Comparison of ENCODE assay signal across 35 cellular contexts in genomic region chr2:108257757-108258331, GRCh38. TPM values are rescaled to one million over a fixed set of nuclear protein-coding genes. Genes with fewer than 3 reads are reported as not detected.
A peak's percentile ranks its signal among the peaks of the same experiment; 100 is the strongest.
DNase-seq lines count a peak whose midpoint lies in the region; ATAC-seq, FAIRE-seq and TF ChIP-seq lines count a peak whose summit lies in the region.
"Had no signal": no experiment of that assay in that cellular context is flagged by ENCODE, and none has a peak within 500 bp of the region (broad histone marks: within the 10 kb centered on the region; RNA-seq: fewer than 3 reads in every experiment).

No MANE protein-coding gene starts in this region.

- H3K79me2 ChIP-seq in HepG2 (ENCODE audit: insufficient read depth, low read length): no peaks in the 10 kb centered on the region

- no peak overlapping the region for H3K4me3 ChIP-seq in epithelial cell of esophagus (ENCODE audit: low read length)
- no peak overlapping the region for H3K4me3 ChIP-seq in HepG2 (replicated peaks in 1 of 3; ENCODE audit: insufficient read depth in 1 of 3, low read depth in 2 of 3, low read length in 3 of 3)
- H3K4me3 ChIP-seq in H7 (ENCODE audit: insufficient read depth, low read depth, low read length): no peak overlapping the region
- H3K4me3 ChIP-seq: left ventricle myocardium inferior, Peyer's patch, SJCRH30, thoracic aorta had no signal

- H3K9ac ChIP-seq in HepG2 (ENCODE audit: insufficient read depth, low read depth, low read length): no peak overlapping the region

- BruUV-seq in HepG2 (replicated peaks; lab: Mats Ljungman, UMichigan): no TSS peak

- H3K9me3 ChIP-seq in HepG2 (ENCODE audit: low read length): no peaks in the 10 kb centered on the region
- H3K9me3 ChIP-seq: left ventricle myocardium inferior, Peyer's patch, SJCRH30, thoracic aorta had no signal

- no peaks in the 10 kb centered on the region for H3K27me3 Mint-ChIP-seq in activated T-helper 1 cell treated with anti-CD3 and anti-CD28 coated beads, Interleukin-12 subunit alpha, Interleukin-12 subunit beta, Interleukin-2, Interleukin-4 antibody, amounts not matched to agents 30 ng/mL and 10 ng/mL and 1 ng/mL, durations not matched to agents 14 hours and 24 hours and 36 hours (ENCODE audit: insufficient read depth)

- TF ChIP-seq CTCF in epithelial cell of esophagus (IDR thresholded peaks at IDR 0.05; ENCODE audit: insufficient read depth, low read depth, low read length, missing control alignments) (no peak), HepG2 (CRISPR knock-in tag; IDR thresholded peaks at IDR 0.05) (no peak)

- no peak for TF ChIP-seq RAD21 in HepG2 (CRISPR knock-in tag; IDR thresholded peaks at IDR 0.05)

- POLR2A ChIA-PET in HepG2 (lab: Yijun Ruan, JAX): no interaction called here

- H3K4me2 ChIP-seq in HepG2 (ENCODE audit: low read depth, low read length): no peak overlapping the region

- in situ Hi-C loops in HepG2 (cut with HindIII; ENCODE audit: extremely low pct_ligation_motif_present, low pct_unique_long_range_greater_than_20kb): no loop called here

- H3K27me3 ChIP-seq in HepG2 (ENCODE audit: control insufficient read depth in 1 of 2, insufficient read depth in 2 of 2, low read length in 2 of 2) (no peaks in the 10 kb centered on the region), H7 (ENCODE audit: control insufficient read depth, insufficient read depth, low read length) (no peaks in the 10 kb centered on the region)
- H3K27me3 ChIP-seq: Peyer's patch, SJCRH30 had no signal

- 5% methylated on average over 3 of the region's 3 CpGs for WGBS in HepG2 (ENCODE audit: low lambda C conversion rate)

- TF ChIP-seq POLR2A in HepG2 (IDR thresholded peaks at IDR 0.05; ENCODE audit: insufficient read depth in 1 of 2, low read depth in 2 of 2, low read length in 2 of 2): no peak

- ATAC-seq in HepG2: peak; percentile 80
- no peak for ATAC-seq in HG02798 (IDR thresholded peaks at IDR 0.05; ENCODE audit: poor library complexity, unreplicated experiment)
- ATAC-seq in GM19452 (IDR thresholded peaks at IDR 0.05; ENCODE audit: unreplicated experiment): no peak
- ATAC-seq: activated CD4-positive, alpha-beta T cell treated with anti-CD3 and anti-CD28 coated beads for 36 hours; naive thymus-derived CD8-positive, alpha-beta T cell had no signal

- no peaks in the 10 kb centered on the region for H3K36me3 ChIP-seq in HepG2 (replicated peaks in 1 of 2; ENCODE audit: control insufficient read depth in 1 of 2, insufficient read depth in 2 of 2, low read length in 2 of 2)
- no peaks in the 10 kb centered on the region for H3K36me3 ChIP-seq in H7 (replicated peaks; ENCODE audit: control insufficient read depth, insufficient read depth, low read length)
- H3K36me3 ChIP-seq: left ventricle myocardium inferior, Peyer's patch, SJCRH30, thoracic aorta had no signal

- H3K9me3 Mint-ChIP-seq in activated T-helper 1 cell treated with anti-CD3 and anti-CD28 coated beads, Interleukin-12 subunit alpha, Interleukin-12 subunit beta, Interleukin-2, Interleukin-4 antibody, amounts not matched to agents 30 ng/mL and 10 ng/mL and 1 ng/mL, durations not matched to agents 14 hours and 24 hours and 36 hours: no peaks in the 10 kb centered on the region
- H3K9me3 Mint-ChIP-seq: activated naive CD4-positive, alpha-beta T cell treated with anti-CD3 and anti-CD28 coated beads, Interleukin-2, amount 50 U/mL, for 24 hours; dendritic cell treated with granulocyte-macrophage colony-stimulating factor and Interleukin-4, amounts not matched to agents 40 ng/mL and 50 ng/mL, for 4 days; mesothelial cell of epicardium; naive thymus-derived CD8-positive, alpha-beta T cell had no signal

- no peaks in the 10 kb centered on the region for H3K36me3 Mint-ChIP-seq in activated T-helper 1 cell treated with anti-CD3 and anti-CD28 coated beads, Interleukin-12 subunit alpha, Interleukin-12 subunit beta, Interleukin-2, Interleukin-4 antibody, amounts not matched to agents 30 ng/mL and 10 ng/mL and 1 ng/mL, durations not matched to agents 14 hours and 24 hours and 36 hours (ENCODE audit: low read depth)
- H3K36me3 Mint-ChIP-seq: activated naive CD4-positive, alpha-beta T cell treated with anti-CD3 and anti-CD28 coated beads, Interleukin-2, amount 50 U/mL, for 24 hours; mesothelial cell of epicardium; naive thymus-derived CD8-positive, alpha-beta T cell had no signal

- H4K20me1 ChIP-seq in HepG2 (ENCODE audit: insufficient read depth, low read length): no peaks in the 10 kb centered on the region

- H3K4me1 ChIP-seq in HepG2 (ENCODE audit: insufficient read depth, low read length): peaks cover 8% of the 10 kb centered on the region
- H3K4me1 ChIP-seq: left ventricle myocardium inferior, Peyer's patch, SJCRH30 had no signal

- DNase-seq in ELR (ENCODE audit: low read depth) (peak; percentile 80), OCI-M1 (lab: John Stamatoyannopoulos, UW) (peak; percentile 4), epithelial cell of esophagus (ENCODE audit: low read depth) (peak; percentile 64), HepG2 (ENCODE audit: low spot score) (peak; percentile 19), H7 (no peak)
- DNase-seq in activated T-helper 1 cell treated with anti-CD3 and anti-CD28 coated beads, Interleukin-12 subunit alpha, Interleukin-12 subunit beta, Interleukin-2, Interleukin-4 antibody, amounts not matched to agents 30 ng/mL and 10 ng/mL and 1 ng/mL, durations not matched to agents 14 hours and 24 hours and 36 hours (ENCODE audit: low spot score): no peak
- DNase-seq: ACHN; activated CD4-positive, alpha-beta T cell treated with anti-CD3 and anti-CD28 coated beads for 36 hours; anterior cingulate cortex; caudate nucleus; DMS53; GF-D8; glutamatergic neuron; left ventricle myocardium inferior; MM.1S; naive thymus-derived CD8-positive, alpha-beta T cell; NCI-H1436; NK-92 treated with Interleukin-12 subunit alpha and Interleukin-12 subunit beta, amount 100 ng/mL, for 24 hours; Peyer's patch; SJCRH30; stimulated activated CD4-positive, alpha-beta T cell treated with anti-CD3 and anti-CD28 coated beads, Interleukin-2, amount 100 ng/mL, for 48 hours; stimulated activated naive CD4-positive, alpha-beta T cell had no signal

- H2AFZ ChIP-seq in HepG2 (ENCODE audit: low read length): no peak overlapping the region

- H3K4me1 Mint-ChIP-seq in activated T-helper 1 cell treated with anti-CD3 and anti-CD28 coated beads, Interleukin-12 subunit alpha, Interleukin-12 subunit beta, Interleukin-2, Interleukin-4 antibody, amounts not matched to agents 30 ng/mL and 10 ng/mL and 1 ng/mL, durations not matched to agents 14 hours and 24 hours and 36 hours (ENCODE audit: low read depth): no peaks in the 10 kb centered on the region
- H3K4me1 Mint-ChIP-seq: activated CD4-positive, alpha-beta T cell treated with anti-CD3 and anti-CD28 coated beads for 36 hours; activated naive CD4-positive, alpha-beta T cell treated with anti-CD3 and anti-CD28 coated beads, Interleukin-2, amount 50 U/mL, for 24 hours; naive thymus-derived CD8-positive, alpha-beta T cell had no signal

- no peak overlapping the region for H3K27ac Mint-ChIP-seq in activated T-helper 1 cell treated with anti-CD3 and anti-CD28 coated beads, Interleukin-12 subunit alpha, Interleukin-12 subunit beta, Interleukin-2, Interleukin-4 antibody, amounts not matched to agents 30 ng/mL and 10 ng/mL and 1 ng/mL, durations not matched to agents 14 hours and 24 hours and 36 hours
- H3K27ac Mint-ChIP-seq: activated CD4-positive, alpha-beta T cell treated with anti-CD3 and anti-CD28 coated beads for 36 hours; activated naive CD4-positive, alpha-beta T cell treated with anti-CD3 and anti-CD28 coated beads, Interleukin-2, amount 50 U/mL, for 24 hours; dendritic cell treated with granulocyte-macrophage colony-stimulating factor and Interleukin-4, amounts not matched to agents 40 ng/mL and 50 ng/mL, for 4 days; mesothelial cell of epicardium had no signal

- no peak overlapping the region for H3K4me3 Mint-ChIP-seq in activated T-helper 1 cell treated with anti-CD3 and anti-CD28 coated beads, Interleukin-12 subunit alpha, Interleukin-12 subunit beta, Interleukin-2, Interleukin-4 antibody, amounts not matched to agents 30 ng/mL and 10 ng/mL and 1 ng/mL, durations not matched to agents 14 hours and 24 hours and 36 hours
- H3K4me3 Mint-ChIP-seq: activated CD4-positive, alpha-beta T cell treated with anti-CD3 and anti-CD28 coated beads for 36 hours; activated naive CD4-positive, alpha-beta T cell treated with anti-CD3 and anti-CD28 coated beads, Interleukin-2, amount 50 U/mL, for 24 hours; dendritic cell treated with granulocyte-macrophage colony-stimulating factor and Interleukin-4, amounts not matched to agents 40 ng/mL and 50 ng/mL, for 4 days; mesothelial cell of epicardium; naive thymus-derived CD8-positive, alpha-beta T cell had no signal

- TF ChIP-seq EP300 in HepG2 (IDR thresholded peaks at IDR 0.05; ENCODE audit: low read depth in 2 of 2, low read length in 2 of 2) (no peak), HepG2 (CRISPR knock-in tag; IDR thresholded peaks at IDR 0.05; ENCODE audit: borderline replicate concordance) (no peak)

- CTCF ChIA-PET in HepG2 (lab: Yijun Ruan, JAX; ENCODE audit: low intra/inter-chr PET ratio, low total read pairs): no interaction called here

- intact Hi-C loops in HepG2 (cut with micrococcal nuclease; ENCODE audit: unreplicated experiment): no loop called here
- intact Hi-C loops in activated T-helper 1 cell treated with anti-CD3 and anti-CD28 coated beads, Interleukin-12 subunit alpha, Interleukin-12 subunit beta, Interleukin-2, Interleukin-4 antibody, amounts not matched to agents 30 ng/mL and 10 ng/mL and 1 ng/mL, durations not matched to agents 14 hours and 24 hours and 36 hours (cut with micrococcal nuclease): no loop called here

- FAIRE-seq in HepG2 (lab: Jason Lieb, UNC): peak; percentile 50
- FAIRE-seq: GM18507 had no signal

- H3K27ac ChIP-seq in HepG2 (ENCODE audit: extremely low read length, insufficient read depth, low read length): no peak overlapping the region
- H3K27ac ChIP-seq: left ventricle myocardium inferior, Peyer's patch, SJCRH30, thoracic aorta had no signal

RNA-seq across cellular contexts. Expression of gene SULT1C3, which starts 18.1 kb away (rescaled TPM):
- not detected in 2 replicates for total RNA-seq in HepG2 (2016; rRNA removed; fragmentation: Illumina TruSeq; extraction: Trizol)
- total RNA-seq in HepG2 (2016; cell fraction: cytosol; rRNA removed; fragmentation: Illumina TruSeq; extraction: Trizol; ENCODE audit: low read depth): not detected in 2 replicates
- not detected in 2 replicates for total RNA-seq in HepG2 (2016; cell fraction: insoluble cytoplasmic fraction; rRNA removed; fragmentation: Illumina TruSeq; extraction: Trizol)
- not detected in 2 replicates for total RNA-seq in HepG2 (2016; cell fraction: membrane; rRNA removed; fragmentation: Illumina TruSeq; extraction: Trizol)
- total RNA-seq in HepG2 (2016; cell fraction: nucleus; rRNA removed; fragmentation: Illumina TruSeq; extraction: Trizol): not detected in 2 replicates
- not detected in 2 replicates for polyA plus RNA-seq in HepG2 (2011; rRNA removed)
- not detected in 2 replicates for polyA plus RNA-seq in HepG2 (2011; cell fraction: cytosol; rRNA removed)
- not detected in 2 replicates for polyA plus RNA-seq in HepG2 (2011; cell fraction: nucleus; rRNA removed)
- not detected in 2 replicates for polyA plus RNA-seq in HepG2 (2012)
- polyA plus RNA-seq in HepG2 (2016; cell fraction: cytosol; fragmentation: Illumina TruSeq; extraction: Trizol; ENCODE audit: low read depth): not detected in 2 replicates
- polyA plus RNA-seq in HepG2 (2016; cell fraction: insoluble cytoplasmic fraction; fragmentation: Illumina TruSeq; extraction: Trizol; ENCODE audit: low read depth): not detected in 2 replicates
- polyA plus RNA-seq in HepG2 (2016; cell fraction: membrane; fragmentation: Illumina TruSeq; extraction: Trizol; ENCODE audit: low read depth): not detected in 2 replicates
- not detected in 2 replicates for polyA plus RNA-seq in HepG2 (2016; cell fraction: nucleus; fragmentation: Illumina TruSeq; extraction: Trizol; ENCODE audit: insufficient read depth, low read depth)
- polyA minus RNA-seq in HepG2 (2011; rRNA and poly(A)+ RNA removed; ENCODE audit: low replicate concordance): not detected in 2 replicates
- not detected in 2 replicates for polyA minus RNA-seq in HepG2 (2011; cell fraction: cytosol; rRNA and poly(A)+ RNA removed)
- polyA minus RNA-seq in HepG2 (2011; cell fraction: nucleus; rRNA and poly(A)+ RNA removed): not detected in 2 replicates
- total RNA-seq in activated T-helper 1 cell treated with anti-CD3 and anti-CD28 coated beads, Interleukin-12 subunit alpha, Interleukin-12 subunit beta, Interleukin-2, Interleukin-4 antibody, amounts not matched to agents 30 ng/mL and 10 ng/mL and 1 ng/mL, durations not matched to agents 14 hours and 24 hours and 36 hours: not detected in 2 replicates
- total RNA-seq in H7 (2014; rRNA removed; shearing (Covaris generic)): not detected in 2 replicates
- total RNA-seq: activated CD4-positive, alpha-beta T cell treated with anti-CD3 and anti-CD28 coated beads for 36 hours; fibroblast of lung; H4; left ventricle myocardium inferior; mesothelial cell of epicardium; naive thymus-derived CD8-positive, alpha-beta T cell; NCI-H460; omental fat pad; SJCRH30; T-helper 1 cell treated with Interleukin-12 subunit alpha and Interleukin-12 subunit beta and Interleukin-4 antibody, amounts not matched to agents 30 ng/mL and 1 ng/mL, for 36 hours; thoracic aorta had no signal
- polyA plus RNA-seq: BJ; fibroblast of lung; naive thymus-derived CD8-positive, alpha-beta T cell had no signal

RNA-seq across cellular contexts. Expression of gene SULT1C2, which starts 30.9 kb away (rescaled TPM):
- 6.2 and 10.1 TPM in 2 replicates for total RNA-seq in HepG2 (2016; rRNA removed; fragmentation: Illumina TruSeq; extraction: Trizol)
- 0.81 and 4.8 TPM in 2 replicates for total RNA-seq in HepG2 (2016; cell fraction: cytosol; rRNA removed; fragmentation: Illumina TruSeq; extraction: Trizol; ENCODE audit: low read depth)
- total RNA-seq in HepG2 (2016; cell fraction: insoluble cytoplasmic fraction; rRNA removed; fragmentation: Illumina TruSeq; extraction: Trizol): 7.5 and 9.2 TPM in 2 replicates
- total RNA-seq in HepG2 (2016; cell fraction: membrane; rRNA removed; fragmentation: Illumina TruSeq; extraction: Trizol): 2.1 and 3.2 TPM in 2 replicates
- total RNA-seq in HepG2 (2016; cell fraction: nucleus; rRNA removed; fragmentation: Illumina TruSeq; extraction: Trizol): 4.2 and 5.9 TPM in 2 replicates
- 4.0 and 5.3 TPM in 2 replicates for polyA plus RNA-seq in HepG2 (2011; rRNA removed)
- 4.4 and 6.7 TPM in 2 replicates for polyA plus RNA-seq in HepG2 (2011; cell fraction: cytosol; rRNA removed)
- 5.6 and 7.2 TPM in 2 replicates for polyA plus RNA-seq in HepG2 (2011; cell fraction: nucleus; rRNA removed)
- polyA plus RNA-seq in HepG2 (2012): 3.1 and 14.5 TPM in 2 replicates
- polyA plus RNA-seq in HepG2 (2016; cell fraction: cytosol; fragmentation: Illumina TruSeq; extraction: Trizol; ENCODE audit: low read depth): 1.6 and 2.3 TPM in 2 replicates
- polyA plus RNA-seq in HepG2 (2016; cell fraction: insoluble cytoplasmic fraction; fragmentation: Illumina TruSeq; extraction: Trizol; ENCODE audit: low read depth): 12.6 and 14.3 TPM in 2 replicates
- polyA plus RNA-seq in HepG2 (2016; cell fraction: membrane; fragmentation: Illumina TruSeq; extraction: Trizol; ENCODE audit: low read depth): 2.3 and 3.3 TPM in 2 replicates
- 16.6 and 18.6 TPM in 2 replicates for polyA plus RNA-seq in HepG2 (2016; cell fraction: nucleus; fragmentation: Illumina TruSeq; extraction: Trizol; ENCODE audit: insufficient read depth, low read depth)
- 3.1 TPM in 1 of 2 replicates, not detected in the other for polyA minus RNA-seq in HepG2 (2011; rRNA and poly(A)+ RNA removed; ENCODE audit: low replicate concordance)
- 2.8 and 4.4 TPM in 2 replicates for polyA minus RNA-seq in HepG2 (2011; cell fraction: cytosol; rRNA and poly(A)+ RNA removed)
- 3.9 and 7.3 TPM in 2 replicates for polyA minus RNA-seq in HepG2 (2011; cell fraction: nucleus; rRNA and poly(A)+ RNA removed)
- not detected in 2 replicates for total RNA-seq in activated T-helper 1 cell treated with anti-CD3 and anti-CD28 coated beads, Interleukin-12 subunit alpha, Interleukin-12 subunit beta, Interleukin-2, Interleukin-4 antibody, amounts not matched to agents 30 ng/mL and 10 ng/mL and 1 ng/mL, durations not matched to agents 14 hours and 24 hours and 36 hours
- 1.4 TPM in 2 replicates for total RNA-seq in H7 (2014; rRNA removed; shearing (Covaris generic))
- total RNA-seq: activated CD4-positive, alpha-beta T cell treated with anti-CD3 and anti-CD28 coated beads for 36 hours; mesothelial cell of epicardium; naive thymus-derived CD8-positive, alpha-beta T cell; NCI-H460; SJCRH30; T-helper 1 cell treated with Interleukin-12 subunit alpha and Interleukin-12 subunit beta and Interleukin-4 antibody, amounts not matched to agents 30 ng/mL and 1 ng/mL, for 36 hours had no signal
- polyA plus RNA-seq: BJ; fibroblast of lung; naive thymus-derived CD8-positive, alpha-beta T cell had no signal

Comparison
In these comparisons a context has a peak if more than half of its experiments do, and no peak if none do; other contexts are left out.
1. DNase-seq: peak in ELR (single experiment), OCI-M1 (single experiment), epithelial cell of esophagus (single experiment) and HepG2 (single experiment); none in activated T-helper 1 cell treated with anti-CD3 and anti-CD28 coated beads, Interleukin-12 subunit alpha, Interleukin-12 subunit beta, Interleukin-2, Interleukin-4 antibody, amounts not matched to agents 30 ng/mL and 10 ng/mL and 1 ng/mL, durations not matched to agents 14 hours and 24 hours and 36 hours (single experiment) and H7 (single experiment).